ENCODE assay signal across 22 cellular contexts in the genomic region with DNA sequence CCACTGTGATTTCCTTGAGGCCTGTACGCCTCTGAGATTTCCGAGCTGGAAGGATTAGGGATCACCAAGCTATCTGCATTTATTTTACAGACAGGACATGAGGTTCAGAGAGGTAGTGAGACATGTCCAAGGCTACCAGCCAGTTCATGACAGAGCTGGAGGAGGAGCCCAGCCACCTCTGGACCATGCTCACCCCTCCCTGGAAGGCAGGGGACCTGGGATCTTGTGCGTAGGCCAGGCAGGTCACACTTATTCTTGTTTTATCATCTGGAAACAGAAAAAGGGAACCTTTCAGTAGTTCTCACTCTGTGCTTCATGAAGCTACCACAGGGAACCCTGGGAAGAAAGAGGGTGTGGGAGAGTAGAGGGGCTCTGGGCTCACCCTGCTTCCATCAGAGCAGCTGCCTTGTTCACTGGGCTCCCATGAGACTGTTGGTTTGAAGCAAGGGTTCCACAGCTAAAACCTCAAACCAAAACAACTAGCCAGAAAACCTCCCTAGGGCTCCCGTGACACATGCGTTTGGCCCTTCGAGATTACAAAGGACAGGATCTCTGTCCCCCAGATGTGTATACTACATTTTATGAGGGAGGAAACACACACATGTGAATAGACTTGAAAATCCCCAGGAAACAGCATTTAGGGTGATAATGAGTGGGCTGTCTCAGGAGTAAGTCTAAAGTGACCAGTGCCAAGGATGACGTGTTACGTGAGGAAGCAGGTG.
DNase-seq lines count a peak whose midpoint lies in the region; ATAC-seq, FAIRE-seq and TF ChIP-seq lines count a peak whose summit lies in the region.
"Had no signal": no experiment of that assay in that cellular context is flagged by ENCODE, and none has a peak within 500 bp of the region (broad histone marks: within the 10 kb centered on the region; RNA-seq: fewer than 3 reads in every experiment).

No MANE protein-coding gene starts in this region.

- no peak for TF ChIP-seq CTCF in dorsolateral prefrontal cortex (IDR thresholded peaks at IDR 0.05 in 54 of 56, conservative IDR thresholded peaks at IDR 0.05 in 2 of 56; ENCODE audit: low read depth in 1 of 56, partially characterized antibody in 56 of 56)
- no peak for TF ChIP-seq CTCF in psoas muscle (IDR thresholded peaks at IDR 0.05)

- H3K27ac ChIP-seq in BLaER1 treated with 17β-estradiol and CSF1 and Interleukin-3, amounts not matched to agents 10 nM and 100 nM = no peak overlapping the region
- H3K27ac ChIP-seq in dorsolateral prefrontal cortex (peak overlapping the region in 54 of 59 donors; percentile 17 to 99 (median 83)), psoas muscle (no peak overlapping the region)
- H3K27ac ChIP-seq: A549, parathyroid adenoma, suprapubic skin had no signal

- no peak for ATAC-seq in psoas muscle
- ATAC-seq: A549; activated T-cell treated with anti-CD3 and anti-CD28 coated beads, Interleukin-2, amount 50 U/mL, for 4 hours had no signal

- no peak overlapping the region for H3K4me3 ChIP-seq in BLaER1 treated with 17β-estradiol and CSF1 and Interleukin-3, amounts not matched to agents 10 nM and 100 nM
- H3K4me3 ChIP-seq in dorsolateral prefrontal cortex (no peak overlapping the region), psoas muscle (no peak overlapping the region)
- H3K4me3 ChIP-seq: A549, suprapubic skin had no signal

- H3K27me3 ChIP-seq in BLaER1 treated with 17β-estradiol and CSF1 and Interleukin-3, amounts not matched to agents 10 nM and 100 nM = peaks cover 85 to 100% (median 100%) of the 10 kb centered on the region in 11 experiments
- H3K27me3 ChIP-seq in dorsolateral prefrontal cortex = no peaks in the 10 kb centered on the region
- H3K27me3 ChIP-seq in psoas muscle (ENCODE audit: insufficient read depth in 3 of 3, low read length in 2 of 3) = peaks cover 0 to 19% (median 0%) of the 10 kb centered on the region in 3 donors

- H4K20me1 ChIP-seq in BLaER1 treated with 17β-estradiol and CSF1 and Interleukin-3, amounts not matched to agents 10 nM and 100 nM = peaks cover 0 to 88% (median 50%) of the 10 kb centered on the region in 11 experiments; a peak in 15 of 22 replicates

- intact Hi-C loops in dorsolateral prefrontal cortex (cut with DNase I) = no loop called here
- intact Hi-C loops in psoas muscle (cut with DNase I) = no loop called here

- no peak for DNase-seq in GM18507 (ENCODE audit: extremely low spot score, insufficient read length, low read depth)
- DNase-seq in NAMALWA (ENCODE audit: low spot score) = peak; percentile 33
- no peak for DNase-seq in dorsolateral prefrontal cortex
- DNase-seq in psoas muscle = no peak
- no peak for DNase-seq in GM19238 (ENCODE audit: insufficient read length, low spot score)
- no peak for DNase-seq in activated naive CD4-positive, alpha-beta T cell treated with Interleukin-2 at 50 U/mL for 16 hours
- no peak for DNase-seq in NCI-H1105 (lab: John Stamatoyannopoulos, UW)
- DNase-seq: activated naive CD4-positive, alpha-beta T cell; activated T-cell treated with anti-CD3 and anti-CD28 coated beads, Interleukin-2, amount 50 U/mL, for 4 hours; dermis blood vessel endothelial cell; GOT3; hypothalamus; midbrain; NCI-H510A treated with DMSO at 0.1 percent for 48 hours; nephron progenitor cell had no signal

- FAIRE-seq in GM18507 (lab: Jason Lieb, UNC) = peak; percentile 67
- FAIRE-seq: A549, islet of Langerhans, TTC549, urothelium cell line had no signal

- H3K4me2 ChIP-seq in BLaER1 treated with 17β-estradiol and CSF1 and Interleukin-3, amounts not matched to agents 10 nM and 100 nM = peak overlapping the region; percentile 45 to 86 (median 74)
- H3K4me2 ChIP-seq: A549 had no signal

- no peak overlapping the region for H3K9ac ChIP-seq in BLaER1 treated with 17β-estradiol and CSF1 and Interleukin-3, amounts not matched to agents 10 nM and 100 nM
- H3K9ac ChIP-seq: parathyroid adenoma had no signal

- no peaks in the 10 kb centered on the region for H3K9me3 ChIP-seq in BLaER1 treated with 17β-estradiol and CSF1 and Interleukin-3, amounts not matched to agents 10 nM and 100 nM (replicated peaks in 1 of 11)
- no peaks in the 10 kb centered on the region for H3K9me3 ChIP-seq in psoas muscle
- H3K9me3 ChIP-seq: A549, suprapubic skin had no signal

- no peaks in the 10 kb centered on the region for H3K36me3 ChIP-seq in BLaER1 treated with 17β-estradiol and CSF1 and Interleukin-3, amounts not matched to agents 10 nM and 100 nM
- no peaks in the 10 kb centered on the region for H3K36me3 ChIP-seq in psoas muscle (ENCODE audit: insufficient read depth in 1 of 2, low read depth in 1 of 2)
- H3K36me3 ChIP-seq: suprapubic skin had no signal

- WGBS in psoas muscle, 3 donors = 71 to 82% (median 76%) methylated on average over 8 of the region's 8 CpGs

- peaks cover 17 to 24% (median 21%) of the 10 kb centered on the region in 10 experiments for H3K4me1 ChIP-seq in BLaER1 treated with 17β-estradiol and CSF1 and Interleukin-3, amounts not matched to agents 10 nM and 100 nM
- H3K4me1 ChIP-seq in psoas muscle = no peaks in the 10 kb centered on the region
- H3K4me1 ChIP-seq: A549, parathyroid adenoma, suprapubic skin had no signal

Comparison
In these comparisons a context has a peak if more than half of its experiments do, and no peak if none do; other contexts are left out.
1. H3K27ac ChIP-seq: peak in dorsolateral prefrontal cortex (54 of 59); none in BLaER1 treated with 17β-estradiol and CSF1 and Interleukin-3, amounts not matched to agents 10 nM and 100 nM (0 of 11) and psoas muscle (single experiment).